25 cellular contexts compared by ENCODE assay signal in genomic region chr3:149965278-149965677, GRCh38. TPM values are rescaled to one million over a fixed set of nuclear protein-coding genes. Genes with fewer than 3 reads are reported as not detected.
DNase-seq lines count a peak whose midpoint lies in the region; ATAC-seq and TF ChIP-seq lines count a peak whose summit lies in the region.
"Had no signal": no experiment of that assay in that cellular context is flagged by ENCODE, and none has a peak within 500 bp of the region (broad histone marks: within the 10 kb centered on the region; RNA-seq: fewer than 3 reads in every experiment).

No MANE protein-coding gene starts in this region.

- no peaks in the 10 kb centered on the region for H3K36me3 Mint-ChIP-seq in naive B cell
- peaks cover 4 to 11% of the 10 kb centered on the region in 2 donors for H3K36me3 Mint-ChIP-seq in stimulated activated naive B cell treated with anti-CD40 and anti-IgM and Interleukin-4, amounts not matched to agents 10 μg/mL and 1 μg/mL and 100 μg/mL, for 72 hours

- peak overlapping the region; percentile 39; the same call in 1 of the 2 replicates for H3K27ac ChIP-seq in Karpas-422 (ENCODE audit: low read length)
- no peak overlapping the region for H3K27ac ChIP-seq in PC-9
- no peak overlapping the region for H3K27ac ChIP-seq in SJCRH30
- H3K27ac ChIP-seq: adrenal gland, left lung, tibial artery, VCaP had no signal

- H3K9me3 ChIP-seq in Karpas-422 (ENCODE audit: low read length) (no peaks in the 10 kb centered on the region), PC-9 (ENCODE audit: insufficient read depth, low read depth) (no peaks in the 10 kb centered on the region), SJCRH30 (replicated peaks) (no peaks in the 10 kb centered on the region)
- H3K9me3 ChIP-seq: adrenal gland, left lung, SK-N-SH, tibial artery had no signal

- H3K27me3 ChIP-seq in Karpas-422 (ENCODE audit: low read length) (no peaks in the 10 kb centered on the region), PC-9 (ENCODE audit: insufficient read depth, low read depth) (no peaks in the 10 kb centered on the region), SJCRH30 (no peaks in the 10 kb centered on the region)
- H3K27me3 ChIP-seq: adrenal gland, tibial artery had no signal

- no peak overlapping the region for H3K9ac ChIP-seq in Karpas-422 (ENCODE audit: low read length)
- H3K9ac ChIP-seq: SK-N-SH had no signal

- H2AFZ ChIP-seq in Karpas-422 (ENCODE audit: low read length) (no peak overlapping the region), PC-9 (no peak overlapping the region)

- DNase-seq in Karpas-422 (peak; percentile 78), cardiac fibroblast (ENCODE audit: low read depth in 2 of 2) (peak; percentile 54 to 57), naive B cell (peak; percentile 9), PC-9 (no peak), SJCRH30 (no peak), KBM-7 (no peak)
- DNase-seq in stimulated activated naive B cell treated with anti-CD40 and anti-IgM and Interleukin-4, amounts not matched to agents 10 μg/mL and 1 μg/mL and 100 μg/mL, for 72 hours: no peak
- DNase-seq: activated CD8-positive, alpha-beta T cell treated with anti-CD3 and anti-CD28 coated beads for 36 hours; activated gamma-delta T cell treated with Interleukin-2 at 50 U/mL for 16 hours; activated T-cell treated with anti-CD3 and anti-CD28 coated beads for 4 hours; adrenal gland; DMS79 treated with DMSO at 0.1 percent for 48 hours; foreskin fibroblast; hippocampal formation; Kasumi-1; left lung; NCI-H1092; NCI-H2029; NCI-H446; SK-N-SH; stimulated activated CD4-positive, alpha-beta T cell treated with anti-CD3 and anti-CD28 coated beads, Interleukin-4, amount 100 ng/mL, for 4 hours; stimulated activated naive CD8-positive, alpha-beta T cell treated with anti-CD3 and anti-CD28 coated beads, Interleukin-15, amount 100 ng/mL, for 72 hours; tibial artery had no signal

- BruUV-seq in PC-9 (replicated peaks; lab: Mats Ljungman, UMichigan): no TSS peak

- H3K79me2 ChIP-seq in Karpas-422 (ENCODE audit: low read length): peaks cover 76% of the 10 kb centered on the region
- peaks cover 73% of the 10 kb centered on the region for H3K79me2 ChIP-seq in PC-9 (ENCODE audit: low read depth)

- no peak overlapping the region for H3K4me3 ChIP-seq in Karpas-422 (ENCODE audit: low read length)
- no peak overlapping the region for H3K4me3 ChIP-seq in cardiac fibroblast (replicated peaks in 1 of 2; ENCODE audit: low read depth in 2 of 2, low read length in 2 of 2)
- no peak overlapping the region for H3K4me3 ChIP-seq in PC-9
- no peak overlapping the region for H3K4me3 ChIP-seq in SJCRH30
- H3K4me3 ChIP-seq: adrenal gland, left lung, tibial artery had no signal

- H3K36me3 ChIP-seq in Karpas-422 (ENCODE audit: insufficient read depth, low read length) (peaks cover 14% of the 10 kb centered on the region; the same call in 1 of the 2 replicates), PC-9 (ENCODE audit: low read depth) (peaks cover 29% of the 10 kb centered on the region), SJCRH30 (peaks cover 73% of the 10 kb centered on the region)
- H3K36me3 ChIP-seq: adrenal gland had no signal

- no peak for ATAC-seq in naive B cell (ENCODE audit: low read depth in 2 of 2)
- ATAC-seq in stimulated activated naive B cell treated with anti-CD40 and anti-IgM and Interleukin-4, amounts not matched to agents 10 μg/mL and 1 μg/mL and 100 μg/mL, for 72 hours (replicated peaks): peak; percentile 27 to 40
- ATAC-seq: activated CD8-positive, alpha-beta T cell treated with anti-CD3 and anti-CD28 coated beads for 36 hours; left lung; stimulated activated naive CD8-positive, alpha-beta T cell treated with anti-CD3 and anti-CD28 coated beads, Interleukin-15, amount 100 ng/mL, for 72 hours had no signal

- in situ Hi-C loops in KBM-7 (cut with MboI; ENCODE audit: low pct_unique_long_range_greater_than_20kb, low sequenced_read_pairs): loop anchor here (25.0 kb wide), 1 partner anchor 247 kb away; no protein-coding TSS in a partner anchor

- POLR2A ChIA-PET in PC-9 (lab: Charles Lee; ENCODE audit: unreplicated experiment): no interaction called here

- peak overlapping the region in 1 of 6 donors; percentile 37 for H3K27ac Mint-ChIP-seq in naive B cell
- H3K27ac Mint-ChIP-seq in stimulated activated naive B cell treated with anti-CD40 and anti-IgM and Interleukin-4, amounts not matched to agents 10 μg/mL and 1 μg/mL and 100 μg/mL, for 72 hours: no peak overlapping the region
- H3K27ac Mint-ChIP-seq: activated CD8-positive, alpha-beta T cell treated with anti-CD3 and anti-CD28 coated beads for 36 hours; dendritic cell treated with granulocyte-macrophage colony-stimulating factor and Interleukin-4, amounts not matched to agents 40 ng/mL and 50 ng/mL, for 4 days; stimulated activated naive CD8-positive, alpha-beta T cell treated with anti-CD3 and anti-CD28 coated beads, Interleukin-15, amount 100 ng/mL, for 72 hours had no signal

- H3K27me3 Mint-ChIP-seq in naive B cell: no peaks in the 10 kb centered on the region
- H3K27me3 Mint-ChIP-seq in stimulated activated naive B cell treated with anti-CD40 and anti-IgM and Interleukin-4, amounts not matched to agents 10 μg/mL and 1 μg/mL and 100 μg/mL, for 72 hours: no peaks in the 10 kb centered on the region
- H3K27me3 Mint-ChIP-seq: activated CD8-positive, alpha-beta T cell treated with anti-CD3 and anti-CD28 coated beads for 36 hours; stimulated activated naive CD8-positive, alpha-beta T cell treated with anti-CD3 and anti-CD28 coated beads, Interleukin-15, amount 100 ng/mL, for 72 hours had no signal

- H4K20me1 ChIP-seq in Karpas-422 (ENCODE audit: insufficient read depth, low read depth, low read length) (peaks cover 8% of the 10 kb centered on the region; the same call in 1 of the 2 replicates), PC-9 (ENCODE audit: insufficient read depth) (peaks cover 9% of the 10 kb centered on the region; the same call in 1 of the 2 replicates)

- H3K4me3 Mint-ChIP-seq in naive B cell: no peak overlapping the region
- H3K4me3 Mint-ChIP-seq in stimulated activated naive B cell treated with anti-CD40 and anti-IgM and Interleukin-4, amounts not matched to agents 10 μg/mL and 1 μg/mL and 100 μg/mL, for 72 hours: no peak overlapping the region
- H3K4me3 Mint-ChIP-seq: activated CD8-positive, alpha-beta T cell treated with anti-CD3 and anti-CD28 coated beads for 36 hours; dendritic cell treated with granulocyte-macrophage colony-stimulating factor and Interleukin-4, amounts not matched to agents 40 ng/mL and 50 ng/mL, for 4 days; stimulated activated naive CD8-positive, alpha-beta T cell treated with anti-CD3 and anti-CD28 coated beads, Interleukin-15, amount 100 ng/mL, for 72 hours had no signal

- peak overlapping the region; percentile 23 for H3K4me2 ChIP-seq in Karpas-422 (ENCODE audit: low read depth, low read length, poor library complexity, severe bottlenecking)
- no peak overlapping the region for H3K4me2 ChIP-seq in PC-9
- H3K4me2 ChIP-seq: SK-N-SH had no signal

- peaks cover 14 to 18% (median 14%) of the 10 kb centered on the region in 3 donors for H3K4me1 Mint-ChIP-seq in naive B cell
- peaks cover 11 to 20% of the 10 kb centered on the region in 2 donors for H3K4me1 Mint-ChIP-seq in stimulated activated naive B cell treated with anti-CD40 and anti-IgM and Interleukin-4, amounts not matched to agents 10 μg/mL and 1 μg/mL and 100 μg/mL, for 72 hours

- no peak for TF ChIP-seq CTCF in cardiac fibroblast (IDR thresholded peaks at IDR 0.05; ENCODE audit: low read depth, low read length)
- TF ChIP-seq CTCF in PC-9 (conservative IDR thresholded peaks at IDR 0.05): no peak

- H3K4me1 ChIP-seq in Karpas-422 (ENCODE audit: low read length) (peaks cover 68% of the 10 kb centered on the region), PC-9 (replicated peaks; ENCODE audit: insufficient read depth) (peaks cover 24% of the 10 kb centered on the region), SJCRH30 (peaks cover 11% of the 10 kb centered on the region; the same call in 1 of the 2 replicates)

- no peaks in the 10 kb centered on the region for H3K9me2 ChIP-seq in Karpas-422 (replicated peaks; ENCODE audit: insufficient read depth, low read length)
- no peaks in the 10 kb centered on the region for H3K9me2 ChIP-seq in PC-9 (ENCODE audit: insufficient read depth)
- H3K9me2 ChIP-seq: SK-N-SH had no signal

- peaks cover 24% of the 10 kb centered on the region; the same call in 1 of the 2 replicates for H3F3A ChIP-seq in PC-9 (ENCODE audit: insufficient read depth, low read depth)

- H3K9me3 Mint-ChIP-seq in naive B cell: no peaks in the 10 kb centered on the region
- no peaks in the 10 kb centered on the region for H3K9me3 Mint-ChIP-seq in stimulated activated naive B cell treated with anti-CD40 and anti-IgM and Interleukin-4, amounts not matched to agents 10 μg/mL and 1 μg/mL and 100 μg/mL, for 72 hours
- H3K9me3 Mint-ChIP-seq: activated CD8-positive, alpha-beta T cell treated with anti-CD3 and anti-CD28 coated beads for 36 hours; dendritic cell treated with granulocyte-macrophage colony-stimulating factor and Interleukin-4, amounts not matched to agents 40 ng/mL and 50 ng/mL, for 4 days; stimulated activated naive CD8-positive, alpha-beta T cell treated with anti-CD3 and anti-CD28 coated beads, Interleukin-15, amount 100 ng/mL, for 72 hours had no signal

- CTCF ChIA-PET in PC-9 (lab: Charles Lee): interaction anchor here (0.6 to 2.9 kb wide), 4 partner anchors 12 to 255 kb away, joined by 3 to 26 read pairs (median 3); no protein-coding TSS in a partner anchor

- intact Hi-C loops in PC-9 (cut with micrococcal nuclease; ENCODE audit: unreplicated experiment): loop anchor here (5.0 kb wide), 1 partner anchor 272 kb away; no protein-coding TSS in a partner anchor

RNA-seq across cellular contexts. Expression of gene PFN2, which starts 5.4 kb away (rescaled TPM):
- total RNA-seq in Karpas-422 (2014; rRNA removed; shearing (Covaris generic); ENCODE audit: low replicate concordance): 90.2 and 137 TPM in 2 replicates
- 1 to 10 TPM in 5 of 6 donors, under 1 TPM in 1; 0.79 to 5.2 (median 2.1) TPM for polyA plus RNA-seq in naive B cell (ENCODE audit: low read depth in 6 of 6)
- 164 and 187 TPM in 2 replicates for total RNA-seq in PC-9 (2021)
- total RNA-seq in SJCRH30 (2014; rRNA removed; shearing (Covaris generic)): 380 and 402 TPM in 2 replicates

Comparison
In these comparisons a context has a peak if more than half of its experiments do, and no peak if none do; other contexts are left out.
1. DNase-seq: peak in Karpas-422 (single experiment), cardiac fibroblast (2 of 2) and naive B cell (single experiment); none in stimulated activated naive B cell treated with anti-CD40 and anti-IgM and Interleukin-4, amounts not matched to agents 10 μg/mL and 1 μg/mL and 100 μg/mL, for 72 hours (single experiment), PC-9 (0 of 2), SJCRH30 (0 of 2) and KBM-7 (single experiment).
2. ATAC-seq: peak in stimulated activated naive B cell treated with anti-CD40 and anti-IgM and Interleukin-4, amounts not matched to agents 10 μg/mL and 1 μg/mL and 100 μg/mL, for 72 hours (2 of 2); none in naive B cell (0 of 2).